Comparison of ENCODE assay signal across 9 cellular contexts in the genomic region with DNA sequence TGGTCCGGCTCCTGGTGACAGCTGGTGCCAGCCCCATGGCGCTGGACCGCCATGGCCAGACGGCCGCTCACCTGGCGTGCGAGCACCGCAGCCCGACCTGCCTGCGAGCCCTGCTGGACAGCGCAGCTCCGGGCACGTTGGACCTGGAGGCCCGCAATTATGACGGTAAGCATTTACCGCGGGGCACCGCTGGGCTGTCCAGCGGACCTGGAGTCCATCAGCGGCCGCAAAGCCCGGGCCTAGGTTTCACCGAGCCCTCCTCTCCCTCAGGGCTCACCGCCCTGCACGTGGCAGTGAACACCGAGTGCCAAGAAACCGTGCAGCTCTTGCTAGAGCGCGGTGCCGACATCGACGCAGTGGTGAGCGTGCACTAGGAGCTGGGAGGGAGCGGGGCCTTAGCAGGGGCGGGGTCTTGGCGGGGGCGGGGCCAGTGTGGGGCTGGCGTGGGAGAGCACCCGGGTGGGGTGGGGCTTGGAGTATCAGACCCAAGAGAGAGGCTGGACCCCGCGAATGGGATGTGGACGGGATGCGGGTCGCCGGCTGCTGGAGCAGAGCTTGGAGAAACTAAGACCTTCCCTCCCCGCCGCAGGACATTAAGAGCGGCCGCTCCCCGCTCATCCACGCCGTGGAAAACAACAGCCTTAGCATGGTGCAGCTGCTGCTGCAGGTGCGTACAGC. TPM values are rescaled to one million over a fixed set of nuclear protein-coding genes. Genes with fewer than 3 reads are reported as not detected.
DNase-seq lines count a peak whose midpoint lies in the region; TF ChIP-seq lines count a peak whose summit lies in the region.
"Had no signal": no experiment of that assay in that cellular context is flagged by ENCODE, and none has a peak within 500 bp of the region (broad histone marks: within the 10 kb centered on the region; RNA-seq: fewer than 3 reads in every experiment).

No MANE protein-coding gene starts in this region.

- no peak for TF ChIP-seq EP300 in ovary (IDR thresholded peaks at IDR 0.05)

- H3K4me1 ChIP-seq in ascending aorta (peaks cover 20 to 53% of the 10 kb centered on the region in 2 donors), right atrium auricular region (peaks cover 0 to 69% of the 10 kb centered on the region in 2 donors), ovary (ENCODE audit: insufficient read depth) (peaks cover 26% of the 10 kb centered on the region)

- H3K27ac ChIP-seq in ascending aorta = peak overlapping the region; percentile 84 to 91
- peak overlapping the region; percentile 92 to 93 for H3K27ac ChIP-seq in right atrium auricular region
- H3K27ac ChIP-seq in ovary = peak overlapping the region; percentile 26 to 72

- WGBS in ovary, 3 donors = 15 to 41% (median 21%) methylated on average over 48 to 53 of the region's 53 CpGs

- H3K4me3 ChIP-seq in AG10803 (ENCODE audit: low read length) = peak overlapping the region; percentile 55
- peak overlapping the region; percentile 59 to 60 for H3K4me3 ChIP-seq in ascending aorta
- H3K4me3 ChIP-seq in right atrium auricular region = peak overlapping the region; percentile 27 to 51
- peak overlapping the region; percentile 37 for H3K4me3 ChIP-seq in ovary

- CTCF ChIA-PET in GM10248 (lab: Yijun Ruan, JAX) = interaction anchor here (1.1 to 1.2 kb wide), 4 partner anchors 9 to 33 kb away, joined by 3 to 6 read pairs (median 4); no protein-coding TSS in a partner anchor

- no peaks in the 10 kb centered on the region for H3K9me3 ChIP-seq in ascending aorta
- no peaks in the 10 kb centered on the region for H3K9me3 ChIP-seq in right atrium auricular region
- no peaks in the 10 kb centered on the region for H3K9me3 ChIP-seq in ovary

- POLR2A ChIA-PET in GM10248 (lab: Yijun Ruan, JAX) = interaction anchor here (0.8 kb wide), 1 partner anchor 9 kb away, joined by 3 read pairs; no protein-coding TSS in a partner anchor

- intact Hi-C loops in ascending aorta (cut with DNase I) = loop anchor here (1.0 to 5.0 kb wide), 4 partner anchors 10 to 65 kb away; no protein-coding TSS in a partner anchor
- intact Hi-C loops in ovary (cut with DNase I) = no loop called here

- H3K36me3 ChIP-seq in ascending aorta (peaks cover 12 to 23% of the 10 kb centered on the region in 2 donors), right atrium auricular region (peaks cover 29% of the 10 kb centered on the region), ovary (no peaks in the 10 kb centered on the region)

- TF ChIP-seq POLR2A in ovary (IDR thresholded peaks at IDR 0.05) = no peak

- TF ChIP-seq CTCF in AG10803 (conservative IDR thresholded peaks at IDR 0.05; ENCODE audit: low read length) (no peak), ascending aorta (IDR thresholded peaks at IDR 0.05) (no peak), right atrium auricular region (IDR thresholded peaks at IDR 0.05) (no peak), ovary (IDR thresholded peaks at IDR 0.05) (no peak), GM10248 (IDR thresholded peaks at IDR 0.05; ENCODE audit: control extremely low read depth, extremely low read depth, low read depth, missing control alignments) (no peak)

- H3K27me3 ChIP-seq in ascending aorta = no peaks in the 10 kb centered on the region
- no peaks in the 10 kb centered on the region for H3K27me3 ChIP-seq in right atrium auricular region
- H3K27me3 ChIP-seq in ovary = no peaks in the 10 kb centered on the region

- DNase-seq in AG10803 (ENCODE audit: low read depth) (peak; percentile 65), ascending aorta (ENCODE audit: low spot score in 2 of 2) (peak in 1 of 2 donors; percentile 84), right atrium auricular region (ENCODE audit: low spot score) (peak; percentile 72), ovary (peak; percentile 76 to 87 (median 79)), NCI-H2196 (lab: John Stamatoyannopoulos, UW; ENCODE audit: unreplicated experiment) (no peak), activated gamma-delta T cell treated with Interleukin-2 at 50 U/mL for 16 hours (no peak), GM10248 (ENCODE audit: extremely low spot score) (no peak), EL (no peak)
- DNase-seq: Kasumi-1 had no signal

RNA-seq across cellular contexts. Expression of a gene that starts 8.7 kb away (rescaled TPM):
- total RNA-seq in ascending aorta (66.2 TPM), right atrium auricular region (10 to 100 TPM; 15.3 to 25.2 TPM), ovary (100 to 1,000 TPM in 2 of 7 donors, 10 to 100 TPM in 5; 17.8 to 141 (median 50.7) TPM)
- polyA plus RNA-seq in ovary = 10 to 100 TPM in 1 of 2 donors, 1 to 10 TPM in 1; 3.2 to 43.4 TPM

RNA-seq across cellular contexts. Expression of a gene that starts 20.5 kb away (rescaled TPM):
- total RNA-seq in ascending aorta (not detected), right atrium auricular region (not detected), ovary (10 to 100 TPM in 1 of 7 donors, 1 to 10 TPM in 3, under 1 TPM in 1, not detected in 2; 0.46 to 10.3 (median 2.2) TPM)
- polyA plus RNA-seq in ovary = under 1 TPM in 1 of 2 donors, not detected in 1; 0.08 TPM

RNA-seq across cellular contexts. Expression of a gene that starts 51.7 kb away (rescaled TPM):
- total RNA-seq in ascending aorta = 832 TPM
- total RNA-seq in right atrium auricular region = 100 to 1,000 TPM in 1 of 2 donors, 10 to 100 TPM in 1; 82.1 to 102 TPM
- total RNA-seq in ovary = 100 to 1,000 TPM in 2 of 7 donors, 10 to 100 TPM in 5; 18.4 to 419 (median 87.0) TPM
- 10 to 100 TPM in 1 of 2 donors, 1 to 10 TPM in 1; 9.7 to 62.0 TPM for polyA plus RNA-seq in ovary

RNA-seq across cellular contexts. Expression of a gene that starts 58.2 kb away (rescaled TPM):
- total RNA-seq in ascending aorta (not detected), right atrium auricular region (not detected), ovary (not detected)
- polyA plus RNA-seq in ovary = not detected

Comparison
In these comparisons a context has a peak if more than half of its experiments do, and no peak if none do; other contexts are left out.
1. DNase-seq: peak in AG10803 (single experiment), right atrium auricular region (single experiment) and ovary (5 of 5); none in NCI-H2196 (single experiment), activated gamma-delta T cell treated with Interleukin-2 at 50 U/mL for 16 hours (single experiment), GM10248 (single experiment) and EL (single experiment).
2. Peak in every context shown above with its lines, with median percentiles within 50 percentile points of each other: H3K4me3 ChIP-seq and H3K27ac ChIP-seq.